6 cellular contexts compared by ENCODE assay signal in the genomic region with DNA sequence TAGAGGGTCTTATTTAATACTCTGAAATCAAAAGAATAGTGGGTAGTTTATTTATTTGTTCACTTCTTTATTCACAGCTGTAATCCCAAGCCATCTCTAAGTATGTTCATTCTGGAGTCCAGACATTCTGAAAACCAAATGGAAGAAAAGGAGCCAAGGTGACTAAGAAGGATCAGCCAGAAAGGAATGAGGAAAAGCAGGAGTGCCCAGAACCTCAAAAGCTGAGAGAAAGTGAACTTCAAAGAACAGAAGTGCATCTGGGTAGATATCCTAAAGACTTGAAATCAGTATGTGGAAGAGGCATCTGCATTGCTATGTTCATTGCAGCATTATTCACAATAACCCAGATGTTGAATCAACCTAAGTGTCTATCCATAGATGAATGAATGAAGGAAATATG.
"Had no signal": no experiment of that assay in that cellular context is flagged by ENCODE, and none has a peak within 500 bp of the region (broad histone marks: within the 10 kb centered on the region; RNA-seq: fewer than 3 reads in every experiment).

No MANE protein-coding gene starts in this region.

- FAIRE-seq: HepG2, HTR-8/SVneo, K562 had no signal

- H3K27ac ChIP-seq: HL-60 had no signal

- DNase-seq: IMR-90, KBM-7 had no signal

- H3K4me3 ChIP-seq: K562 had no signal

- ATAC-seq: HepG2, K562 had no signal
